10 cellular contexts compared by ENCODE assay signal in the genomic region with DNA sequence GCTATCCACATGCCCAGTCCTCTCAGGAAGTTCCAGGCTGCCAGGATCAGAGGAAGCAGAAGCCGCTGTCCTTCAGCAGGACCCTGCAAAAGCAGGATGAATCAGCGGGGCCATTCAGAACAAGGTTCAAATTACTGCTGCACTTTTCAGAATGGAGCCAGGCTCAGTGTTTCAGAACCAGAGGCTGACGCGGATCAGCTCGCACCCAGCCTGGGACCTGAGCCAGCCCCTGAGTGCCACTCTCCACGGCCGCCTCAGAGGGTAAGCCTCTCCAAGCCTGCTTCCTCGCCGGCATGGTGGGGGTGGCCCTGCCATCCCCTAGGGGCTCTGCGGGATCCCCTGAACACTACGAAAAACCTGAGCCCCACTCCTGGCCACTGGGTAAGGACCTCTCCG. TPM values are rescaled to one million over a fixed set of nuclear protein-coding genes. Genes with fewer than 3 reads are reported as not detected.
DNase-seq lines count a peak whose midpoint lies in the region; ATAC-seq and TF ChIP-seq lines count a peak whose summit lies in the region.
"Had no signal": no experiment of that assay in that cellular context is flagged by ENCODE, and none has a peak within 500 bp of the region (broad histone marks: within the 10 kb centered on the region; RNA-seq: fewer than 3 reads in every experiment).

No MANE protein-coding gene starts in this region.

- TF ChIP-seq POLR2A in suprapubic skin (IDR thresholded peaks at IDR 0.05) = no peak

- intact Hi-C loops in left colon (cut with DNase I, micrococcal nuclease) = no loop called here

- H3K36me3 ChIP-seq in suprapubic skin = no peaks in the 10 kb centered on the region

- peak overlapping the region in 1 of 5 experiments; percentile 46 for H3K4me3 Mint-ChIP-seq in brain

- peaks cover 69% of the 10 kb centered on the region for H3K4me1 Mint-ChIP-seq in brain

- H3K27me3 Mint-ChIP-seq in brain = no peaks in the 10 kb centered on the region

- DNase-seq in activated CD4-positive, CD25-positive, alpha-beta regulatory T cell treated with anti-CD3 and anti-CD28 coated beads, Interleukin-2, amount 50 U/mL, for 72 hours = peak; percentile 21
- DNase-seq in activated CD4-positive, CD25-positive, alpha-beta regulatory T cell (lab: John Stamatoyannopoulos, UW) = no peak
- DNase-seq in left colon (peak; percentile 10 to 23), suprapubic skin (ENCODE audit: low spot score in 2 of 2) (peak; percentile 36 to 60)
- DNase-seq: 8988T, NCI-H2107 had no signal

- no peak for ATAC-seq in left colon
- ATAC-seq in GM21737 (IDR thresholded peaks at IDR 0.05; ENCODE audit: unreplicated experiment) = no peak
- no peak for ATAC-seq in HG03139 (IDR thresholded peaks at IDR 0.05; ENCODE audit: unreplicated experiment)
- no peak for ATAC-seq in HG02759 (IDR thresholded peaks at IDR 0.05; ENCODE audit: unreplicated experiment)

- H3K4me1 ChIP-seq in suprapubic skin = peaks cover 19% of the 10 kb centered on the region

- no peak overlapping the region for H3K4me3 ChIP-seq in suprapubic skin

- H3K27ac Mint-ChIP-seq in brain = peak overlapping the region; percentile 57 to 89 (median 73)

- no peak for TF ChIP-seq EP300 in suprapubic skin (IDR thresholded peaks at IDR 0.05)

- no peaks in the 10 kb centered on the region for H3K27me3 ChIP-seq in suprapubic skin

- TF ChIP-seq CTCF in brain (conservative IDR thresholded peaks at IDR 0.05) = no peak
- no peak for TF ChIP-seq CTCF in suprapubic skin (IDR thresholded peaks at IDR 0.05)

- no peaks in the 10 kb centered on the region for H3K9me3 ChIP-seq in suprapubic skin

- H3K36me3 Mint-ChIP-seq in brain = no peaks in the 10 kb centered on the region

- H3K27ac ChIP-seq in suprapubic skin = no peak overlapping the region

- WGBS in suprapubic skin = 85% methylated on average over 4 of the region's 12 CpGs

- H3K9me3 Mint-ChIP-seq in brain = no peaks in the 10 kb centered on the region

RNA-seq across cellular contexts. Expression of a gene that starts 24.7 kb away (rescaled TPM):
- 12.4 TPM for polyA plus RNA-seq in brain (ENCODE audit: insufficient read depth, low read depth, low replicate concordance)
- 1 to 10 TPM; 6.5 to 9.0 TPM for total RNA-seq in left colon
- total RNA-seq in suprapubic skin = 10 to 100 TPM; 15.3 to 37.1 (median 16.4) TPM

Comparison
In these comparisons a context has a peak if more than half of its experiments do, and no peak if none do; other contexts are left out.
1. DNase-seq: peak in activated CD4-positive, CD25-positive, alpha-beta regulatory T cell treated with anti-CD3 and anti-CD28 coated beads, Interleukin-2, amount 50 U/mL, for 72 hours (single experiment), left colon (2 of 2) and suprapubic skin (2 of 2); none in activated CD4-positive, CD25-positive, alpha-beta regulatory T cell (0 of 4).